Comparison of ENCODE assay signal across 1 cellular context in the genomic region with DNA sequence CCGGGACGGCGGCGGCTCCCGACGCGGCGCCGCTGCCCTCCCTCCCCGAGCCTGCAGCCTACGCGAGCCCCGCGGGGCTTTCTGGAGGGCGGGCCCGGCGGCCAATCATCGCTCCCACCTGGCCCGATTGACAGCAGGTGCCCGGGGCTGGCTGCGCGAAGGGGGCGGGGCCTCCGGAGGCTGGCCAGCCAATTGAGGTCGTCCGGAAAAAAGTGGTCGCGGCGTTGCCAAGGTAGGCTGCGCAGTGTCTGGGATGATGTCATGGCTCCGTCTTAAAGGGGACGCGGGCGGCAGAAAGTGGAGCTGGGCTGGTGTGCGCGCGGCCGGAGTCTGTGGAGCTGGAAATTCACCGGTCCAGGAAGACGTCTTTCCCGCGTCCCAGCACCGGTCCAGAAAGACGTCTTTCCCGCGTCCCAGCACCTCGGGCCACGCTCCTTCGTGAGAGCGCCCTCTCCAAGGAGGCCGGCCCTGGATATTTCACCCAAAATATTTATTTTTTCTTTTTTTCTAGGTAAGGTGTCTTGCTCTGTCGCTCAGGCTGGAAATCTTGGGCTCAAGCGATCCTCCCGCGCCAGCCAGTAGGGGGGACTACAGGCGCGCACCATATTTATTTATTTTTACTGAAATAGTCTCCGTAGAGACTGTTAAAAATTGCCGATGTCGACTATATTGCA.
TF ChIP-seq lines count a peak whose summit lies in the region.

A gene (minus strand): TSS at position 83 of the 674 bp plus-strand sequence. CDS start 154 bp downstream, outside the sequence.

TF ChIP-seq in SK-N-SH, 30 proteins besides CTCF, POLR2A, EP300 and RAD21 (continued from another document):
- TF ChIP-seq, protein P1, sequence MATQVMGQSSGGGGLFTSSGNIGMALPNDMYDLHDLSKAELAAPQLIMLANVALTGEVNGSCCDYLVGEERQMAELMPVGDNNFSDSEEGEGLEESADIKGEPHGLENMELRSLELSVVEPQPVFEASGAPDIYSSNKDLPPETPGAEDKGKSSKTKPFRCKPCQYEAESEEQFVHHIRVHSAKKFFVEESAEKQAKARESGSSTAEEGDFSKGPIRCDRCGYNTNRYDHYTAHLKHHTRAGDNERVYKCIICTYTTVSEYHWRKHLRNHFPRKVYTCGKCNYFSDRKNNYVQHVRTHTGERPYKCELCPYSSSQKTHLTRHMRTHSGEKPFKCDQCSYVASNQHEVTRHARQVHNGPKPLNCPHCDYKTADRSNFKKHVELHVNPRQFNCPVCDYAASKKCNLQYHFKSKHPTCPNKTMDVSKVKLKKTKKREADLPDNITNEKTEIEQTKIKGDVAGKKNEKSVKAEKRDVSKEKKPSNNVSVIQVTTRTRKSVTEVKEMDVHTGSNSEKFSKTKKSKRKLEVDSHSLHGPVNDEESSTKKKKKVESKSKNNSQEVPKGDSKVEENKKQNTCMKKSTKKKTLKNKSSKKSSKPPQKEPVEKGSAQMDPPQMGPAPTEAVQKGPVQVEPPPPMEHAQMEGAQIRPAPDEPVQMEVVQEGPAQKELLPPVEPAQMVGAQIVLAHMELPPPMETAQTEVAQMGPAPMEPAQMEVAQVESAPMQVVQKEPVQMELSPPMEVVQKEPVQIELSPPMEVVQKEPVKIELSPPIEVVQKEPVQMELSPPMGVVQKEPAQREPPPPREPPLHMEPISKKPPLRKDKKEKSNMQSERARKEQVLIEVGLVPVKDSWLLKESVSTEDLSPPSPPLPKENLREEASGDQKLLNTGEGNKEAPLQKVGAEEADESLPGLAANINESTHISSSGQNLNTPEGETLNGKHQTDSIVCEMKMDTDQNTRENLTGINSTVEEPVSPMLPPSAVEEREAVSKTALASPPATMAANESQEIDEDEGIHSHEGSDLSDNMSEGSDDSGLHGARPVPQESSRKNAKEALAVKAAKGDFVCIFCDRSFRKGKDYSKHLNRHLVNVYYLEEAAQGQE (IDR thresholded peaks at IDR 0.05; ENCODE audit: low read depth, low read length), result no peak
- TF ChIP-seq, protein P2, sequence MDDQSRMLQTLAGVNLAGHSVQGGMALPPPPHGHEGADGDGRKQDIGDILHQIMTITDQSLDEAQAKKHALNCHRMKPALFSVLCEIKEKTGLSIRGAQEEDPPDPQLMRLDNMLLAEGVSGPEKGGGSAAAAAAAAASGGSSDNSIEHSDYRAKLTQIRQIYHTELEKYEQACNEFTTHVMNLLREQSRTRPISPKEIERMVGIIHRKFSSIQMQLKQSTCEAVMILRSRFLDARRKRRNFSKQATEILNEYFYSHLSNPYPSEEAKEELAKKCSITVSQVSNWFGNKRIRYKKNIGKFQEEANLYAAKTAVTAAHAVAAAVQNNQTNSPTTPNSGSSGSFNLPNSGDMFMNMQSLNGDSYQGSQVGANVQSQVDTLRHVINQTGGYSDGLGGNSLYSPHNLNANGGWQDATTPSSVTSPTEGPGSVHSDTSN (IDR thresholded peaks at IDR 0.05), result peak; percentile 99
- TF ChIP-seq EZH2phosphoT487 (IDR thresholded peaks at IDR 0.05; ENCODE audit: borderline replicate concordance, low read depth) (no peak), TEAD4 (IDR thresholded peaks at IDR 0.05; ENCODE audit: borderline replicate concordance, insufficient read depth) (no peak), POLR2AphosphoS5 (IDR thresholded peaks at IDR 0.05; ENCODE audit: low read depth, low read length) (no peak), GABPA (IDR thresholded peaks at IDR 0.05; ENCODE audit: low read depth) (peak; percentile 53; the same call in 1 of the 2 replicates), NFIC (IDR thresholded peaks at IDR 0.05; ENCODE audit: borderline replicate concordance) (no peak), YY1 (IDR thresholded peaks at IDR 0.05; ENCODE audit: low read depth) (peak; percentile 56; the same call in 1 of the 2 replicates), CHD2 (IDR thresholded peaks at IDR 0.05; ENCODE audit: low read length, partially characterized antibody) (peak; percentile 58)
TF ChIP-seq in SK-N-SH: peak in this region for 13.
